In genomic region chr15:96312641-96313335, GRCh38 we compare ENCODE assay signal across 26 cellular contexts. TPM values are rescaled to one million over a fixed set of nuclear protein-coding genes. Genes with fewer than 3 reads are reported as not detected.
DNase-seq lines count a peak whose midpoint lies in the region; ATAC-seq and TF ChIP-seq lines count a peak whose summit lies in the region.
"Had no signal": no experiment of that assay in that cellular context is flagged by ENCODE, and none has a peak within 500 bp of the region (broad histone marks: within the 10 kb centered on the region; RNA-seq: fewer than 3 reads in every experiment).

No MANE protein-coding gene starts in this region.

- H3K9me3 ChIP-seq in IMR-90 (ENCODE audit: control insufficient read depth, insufficient read depth, low read length), result no peaks in the 10 kb centered on the region
- H3K9me3 ChIP-seq: esophagus squamous epithelium had no signal

- no peak overlapping the region for H3K9ac ChIP-seq in IMR-90 (ENCODE audit: low read depth, low read length)
- H3K9ac ChIP-seq: parathyroid adenoma had no signal

- H2AK5ac ChIP-seq in IMR-90 (ENCODE audit: low read depth, low read length), result no peak overlapping the region

- no peak overlapping the region for H4K8ac ChIP-seq in IMR-90 (ENCODE audit: low read depth in 2 of 2, low read length in 2 of 2)

- H3K36me3 ChIP-seq in IMR-90 (ENCODE audit: control insufficient read depth, insufficient read depth, low read length), result no peaks in the 10 kb centered on the region
- H3K36me3 ChIP-seq: esophagus squamous epithelium had no signal

- no peak for TF ChIP-seq RAD21 in IMR-90 (IDR thresholded peaks at IDR 0.05; ENCODE audit: low read length)

- H2BK120ac ChIP-seq in IMR-90 (ENCODE audit: low read depth, low read length), result no peak overlapping the region

- no peak overlapping the region for H3K27ac Mint-ChIP-seq in progenitor cell of endocrine pancreas
- H3K27ac Mint-ChIP-seq in effector memory CD8-positive, alpha-beta T cell, result no peak overlapping the region
- H3K27ac Mint-ChIP-seq: natural killer cell treated with Interleukin-12 subunit alpha and Interleukin-12 subunit beta and Interleukin-15 and Interleukin-18, amount 100 ng/mL, for 72 hours; stimulated activated effector memory CD8-positive, alpha-beta T cell treated with anti-CD3 and anti-CD28 coated beads, Interleukin-12 subunit alpha, Interleukin-12 subunit beta, amount 100 ng/mL, for 72 hours had no signal

- H2BK5ac ChIP-seq in IMR-90 (ENCODE audit: low read depth, low read length, poor library complexity, severe bottlenecking), result no peak overlapping the region

- POLR2A ChIA-PET in IMR-90 (lab: Charles Lee; ENCODE audit: unreplicated experiment), result no interaction called here

- no peaks in the 10 kb centered on the region for H3K36me3 Mint-ChIP-seq in progenitor cell of endocrine pancreas (ENCODE audit: insufficient read depth)
- H3K36me3 Mint-ChIP-seq in effector memory CD8-positive, alpha-beta T cell (ENCODE audit: insufficient read depth), result no peaks in the 10 kb centered on the region
- H3K36me3 Mint-ChIP-seq: natural killer cell treated with Interleukin-12 subunit alpha and Interleukin-12 subunit beta and Interleukin-15 and Interleukin-18, amount 100 ng/mL, for 72 hours; stimulated activated effector memory CD8-positive, alpha-beta T cell treated with anti-CD3 and anti-CD28 coated beads, Interleukin-12 subunit alpha, Interleukin-12 subunit beta, amount 100 ng/mL, for 72 hours had no signal

- H3K27me3 ChIP-seq in IMR-90 (ENCODE audit: control insufficient read depth, insufficient read depth, low read length), result no peaks in the 10 kb centered on the region

- H2AFZ ChIP-seq in IMR-90 (replicated peaks; ENCODE audit: low read length, poor library complexity), result no peak overlapping the region
- H2AFZ ChIP-seq: parathyroid adenoma had no signal

- H3K4me2 ChIP-seq in IMR-90 (ENCODE audit: low read depth, low read length), result no peak overlapping the region

- H2AK9ac ChIP-seq in IMR-90 (replicated peaks; ENCODE audit: low read depth, low read length, poor library complexity), result no peak overlapping the region

- H3K9me3 Mint-ChIP-seq in progenitor cell of endocrine pancreas (ENCODE audit: low read depth), result no peaks in the 10 kb centered on the region
- H3K9me3 Mint-ChIP-seq in effector memory CD8-positive, alpha-beta T cell, result no peaks in the 10 kb centered on the region
- H3K9me3 Mint-ChIP-seq: activated T-cell treated with anti-CD3 and anti-CD28 coated beads, Interleukin-2, amount 50 U/mL, for 4 hours; natural killer cell treated with Interleukin-12 subunit alpha and Interleukin-12 subunit beta and Interleukin-15 and Interleukin-18, amount 100 ng/mL, for 72 hours; stimulated activated effector memory CD8-positive, alpha-beta T cell treated with anti-CD3 and anti-CD28 coated beads, Interleukin-12 subunit alpha, Interleukin-12 subunit beta, amount 100 ng/mL, for 72 hours had no signal

- dilution Hi-C loops in IMR-90 (cut with HindIII; ENCODE audit: low sequenced_read_pairs, unreplicated experiment), result no loop called here

- no peak overlapping the region for H3K4me3 Mint-ChIP-seq in progenitor cell of endocrine pancreas (ENCODE audit: low read depth)
- H3K4me3 Mint-ChIP-seq in effector memory CD8-positive, alpha-beta T cell, result no peak overlapping the region
- H3K4me3 Mint-ChIP-seq: activated T-cell treated with anti-CD3 and anti-CD28 coated beads, Interleukin-2, amount 50 U/mL, for 4 hours; natural killer cell treated with Interleukin-12 subunit alpha and Interleukin-12 subunit beta and Interleukin-15 and Interleukin-18, amount 100 ng/mL, for 72 hours; stimulated activated effector memory CD8-positive, alpha-beta T cell treated with anti-CD3 and anti-CD28 coated beads, Interleukin-12 subunit alpha, Interleukin-12 subunit beta, amount 100 ng/mL, for 72 hours had no signal

- no peak for TF ChIP-seq POLR2A in IMR-90 (IDR thresholded peaks at IDR 0.05; ENCODE audit: low read depth, low read length)

- DNase-seq in ACHN (peak; percentile 41), IMR-90 (peak; percentile 52), coronary artery (ENCODE audit: low spot score) (no peak), iris pigment epithelial cell (ENCODE audit: low read depth) (peak; percentile 45), progenitor cell of endocrine pancreas (ENCODE audit: low spot score, unreplicated experiment) (no peak)
- no peak for DNase-seq in effector memory CD8-positive, alpha-beta T cell
- DNase-seq: activated CD4-positive, CD25-positive, alpha-beta regulatory T cell treated with anti-CD3 and anti-CD28 coated beads, Interleukin-2, amount 50 U/mL, for 72 hours; activated CD8-positive, alpha-beta memory T cell treated with anti-CD3 and anti-CD28 coated beads for 24 hours; activated naive CD4-positive, alpha-beta T cell treated with Interleukin-2 at 50 U/mL for 16 hours; activated T-cell treated with anti-CD3 and anti-CD28 coated beads, Interleukin-2, amount 50 U/mL, for 4 hours; amygdala; caudate nucleus; esophagus squamous epithelium; GDM1; H7; hippocampal formation; Karpas-422; kidney glomerular epithelial cell; NCI-H1105; NCI-H510A had no signal

- ATAC-seq in IMR-90 (ENCODE audit: low read depth) (no peak; the same call in 1 of the 2 replicates), GM18520 (IDR thresholded peaks at IDR 0.05; ENCODE audit: unreplicated experiment) (no peak), HG03108 (IDR thresholded peaks at IDR 0.05; ENCODE audit: unreplicated experiment) (no peak)
- ATAC-seq in effector memory CD8-positive, alpha-beta T cell (replicated peaks), result no peak
- ATAC-seq: activated T-cell treated with anti-CD3 and anti-CD28 coated beads, Interleukin-2, amount 50 U/mL, for 4 hours; natural killer cell treated with Interleukin-12 subunit alpha and Interleukin-12 subunit beta and Interleukin-15 and Interleukin-18, amount 100 ng/mL, for 72 hours; stimulated activated effector memory CD8-positive, alpha-beta T cell treated with anti-CD3 and anti-CD28 coated beads, Interleukin-12 subunit alpha, Interleukin-12 subunit beta, amount 100 ng/mL, for 72 hours had no signal

- in situ Hi-C loops in ACHN (cut with HindIII; ENCODE audit: low pct_ligation_motif_present, low pct_unique_long_range_greater_than_20kb, low sequenced_read_pairs), result no loop called here
- in situ Hi-C loops in IMR-90 (cut with MboI; ENCODE audit: low sequenced_read_pairs), result no loop called here

- no peak overlapping the region for H3K4me3 ChIP-seq in IMR-90 (ENCODE audit: insufficient read depth, low read depth, low read length)
- H3K4me3 ChIP-seq in coronary artery, result no peak overlapping the region
- H3K4me3 ChIP-seq: esophagus squamous epithelium had no signal

- H2BK15ac ChIP-seq in IMR-90 (ENCODE audit: low read depth, low read length), result no peak overlapping the region

- intact Hi-C loops in IMR-90 (cut with micrococcal nuclease), result no loop called here

- H3K79me1 ChIP-seq in IMR-90 (ENCODE audit: low read depth in 1 of 2, low read length in 2 of 2), result peaks cover 0 to 3% of the 10 kb centered on the region in 2 experiments; a peak in 1 of 4 replicates

- no peak overlapping the region for H3K4ac ChIP-seq in IMR-90 (ENCODE audit: low read depth, low read length)

- no peaks in the 10 kb centered on the region for H3K4me1 ChIP-seq in IMR-90 (ENCODE audit: control insufficient read depth, insufficient read depth, low read length)
- H3K4me1 ChIP-seq: parathyroid adenoma had no signal

- TF ChIP-seq CTCF in IMR-90 (conservative IDR thresholded peaks at IDR 0.05; ENCODE audit: low read depth, low read length) (no peak), coronary artery (IDR thresholded peaks at IDR 0.05) (no peak), progenitor cell of endocrine pancreas (IDR thresholded peaks at IDR 0.05; ENCODE audit: unreplicated experiment) (no peak)

- H3K23ac ChIP-seq in IMR-90 (ENCODE audit: low read depth, low read length), result no peak overlapping the region

- peaks cover 20% of the 10 kb centered on the region for H3K4me1 Mint-ChIP-seq in progenitor cell of endocrine pancreas (ENCODE audit: low read depth)
- no peaks in the 10 kb centered on the region for H3K4me1 Mint-ChIP-seq in effector memory CD8-positive, alpha-beta T cell (ENCODE audit: low read depth in 2 of 2)
- H3K4me1 Mint-ChIP-seq: stimulated activated effector memory CD8-positive, alpha-beta T cell treated with anti-CD3 and anti-CD28 coated beads, Interleukin-12 subunit alpha, Interleukin-12 subunit beta, amount 100 ng/mL, for 72 hours had no signal

- no peak overlapping the region for H3K14ac ChIP-seq in IMR-90 (replicated peaks; ENCODE audit: low read depth, low read length)

- peaks cover 6% of the 10 kb centered on the region for H3K27me3 Mint-ChIP-seq in progenitor cell of endocrine pancreas
- peaks cover 11 to 35% of the 10 kb centered on the region in 2 donors for H3K27me3 Mint-ChIP-seq in effector memory CD8-positive, alpha-beta T cell

- no peak overlapping the region for H2BK20ac ChIP-seq in IMR-90 (ENCODE audit: low read depth, low read length)

- H3K27ac ChIP-seq in IMR-90 (ENCODE audit: insufficient read depth, low read length), result no peak overlapping the region
- H3K27ac ChIP-seq in coronary artery, result peak overlapping the region; percentile 63 to 66
- H3K27ac ChIP-seq: C4-2B, parathyroid adenoma had no signal

- no TSS peak for BruUV-seq in IMR-90 (replicated peaks; lab: Mats Ljungman, UMichigan)

- no peak overlapping the region for H4K91ac ChIP-seq in IMR-90 (ENCODE audit: insufficient read depth, low read depth, low read length)

- no CpG with 5 or more reads among the region's 4 CpGs for WGBS in IMR-90 (ENCODE audit: extremely low coverage in 2 of 2, insufficient read length in 1 of 2), 2 experiments

- H3K9me1 ChIP-seq in IMR-90 (ENCODE audit: insufficient read depth, low read length), result no peaks in the 10 kb centered on the region

- H3K56ac ChIP-seq in IMR-90 (ENCODE audit: extremely low read depth, insufficient read depth, low read length), result no peak overlapping the region

- no peak overlapping the region for H4K5ac ChIP-seq in IMR-90 (ENCODE audit: low read depth, low read length)

- no peaks in the 10 kb centered on the region for H4K20me1 ChIP-seq in IMR-90 (ENCODE audit: insufficient read depth, low read length)

- CTCF ChIA-PET in IMR-90 (lab: Yijun Ruan, JAX), result no interaction called here

- no peak overlapping the region for H3K18ac ChIP-seq in IMR-90 (ENCODE audit: low read depth, low read length)

TF ChIP-seq in IMR-90, 13 proteins besides CTCF, POLR2A, EP300 and RAD21:
- TF ChIP-seq MXI1 (IDR thresholded peaks at IDR 0.05; ENCODE audit: borderline replicate concordance, low read depth, low read length) (no peak), RCOR1 (IDR thresholded peaks at IDR 0.05; ENCODE audit: insufficient replicate concordance, low read length) (no peak)

RNA-seq across cellular contexts. Expression of gene NR2F2, which starts 17.7 kb away (rescaled TPM):
- total RNA-seq in IMR-90 (2012; rRNA removed) (20.3 and 28.1 TPM in 2 replicates), progenitor cell of endocrine pancreas (40.3 and 48.6 TPM in 2 replicates)
- 161 and 185 TPM in 2 replicates for polyA plus RNA-seq in IMR-90 (2012; rRNA removed)
- 113 and 142 TPM in 2 replicates for polyA plus RNA-seq in IMR-90 (2012; cell fraction: cytosol; rRNA removed)
- 109 and 182 TPM in 2 replicates for polyA plus RNA-seq in IMR-90 (2012; cell fraction: nucleus; rRNA removed; ENCODE audit: low replicate concordance)
- total RNA-seq: natural killer cell treated with Interleukin-12 subunit alpha and Interleukin-12 subunit beta and Interleukin-15 and Interleukin-18, amount 100 ng/mL, for 72 hours had no signal

Comparison
In these comparisons a context has a peak if more than half of its experiments do, and no peak if none do; other contexts are left out.
1. DNase-seq: peak in ACHN (single experiment), IMR-90 (single experiment) and iris pigment epithelial cell (single experiment); none in coronary artery (single experiment), progenitor cell of endocrine pancreas (single experiment) and effector memory CD8-positive, alpha-beta T cell (0 of 3).